In the genomic region with DNA sequence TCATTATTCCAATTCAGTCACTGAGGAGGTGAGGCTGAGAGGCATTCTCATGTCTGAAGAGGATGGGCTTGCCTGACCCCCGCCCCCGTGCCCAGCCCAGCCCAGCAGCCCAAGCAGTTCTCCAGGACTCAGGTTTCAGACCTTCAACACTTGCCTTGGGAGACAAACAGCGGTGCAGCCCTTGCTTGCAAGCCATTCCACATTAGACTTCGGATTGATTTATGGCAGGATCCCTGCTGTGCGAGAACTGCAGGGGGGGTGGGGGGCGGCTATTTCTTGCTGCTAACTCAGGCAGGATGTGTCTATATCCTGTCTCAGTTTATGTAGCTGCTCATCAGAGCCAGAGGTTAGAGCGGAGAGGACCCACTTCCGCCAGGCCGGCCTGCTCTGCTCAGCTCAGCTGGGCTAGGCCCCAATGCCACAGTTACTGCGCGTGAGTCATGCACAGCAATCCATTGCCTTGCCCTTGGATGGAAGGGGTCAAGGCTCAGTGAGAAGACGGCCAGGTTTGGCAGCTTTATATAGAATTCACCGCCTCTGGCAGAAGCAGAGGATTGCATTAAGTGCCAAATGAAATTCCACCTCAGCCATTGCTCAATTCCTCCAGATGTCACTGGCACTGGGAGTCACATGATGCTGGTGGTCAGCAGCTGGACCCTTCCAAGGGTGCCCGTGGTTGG, we compare ENCODE assay signal across 8 cellular contexts. TPM values are rescaled to one million over a fixed set of nuclear protein-coding genes. Genes with fewer than 3 reads are reported as not detected.
DNase-seq lines count a peak whose midpoint lies in the region; ATAC-seq and TF ChIP-seq lines count a peak whose summit lies in the region.

No MANE protein-coding gene starts in this region.

- H3K27me3 Mint-ChIP-seq in activated T-helper 1 cell treated with anti-CD3 and anti-CD28 coated beads, Interleukin-12 subunit alpha, Interleukin-12 subunit beta, Interleukin-2, Interleukin-4 antibody, amounts not matched to agents 30 ng/mL and 10 ng/mL and 1 ng/mL, durations not matched to agents 14 hours and 24 hours and 36 hours (ENCODE audit: insufficient read depth), result no peaks in the 10 kb centered on the region

- TF ChIP-seq POLR2A in upper lobe of left lung (IDR thresholded peaks at IDR 0.05), result peak in 1 of 4 donors; percentile 64

- peak overlapping the region; percentile 95 to 98 (median 97) for H3K27ac ChIP-seq in upper lobe of left lung

- peaks cover 50 to 80% (median 62%) of the 10 kb centered on the region in 4 donors for H3K4me1 ChIP-seq in upper lobe of left lung

- H3K4me3 ChIP-seq in fibroblast of pulmonary artery (replicated peaks; ENCODE audit: low read depth, low read length), result peak overlapping the region; percentile 84
- peak overlapping the region; percentile 7 to 80 (median 66) for H3K4me3 ChIP-seq in upper lobe of left lung

- TF ChIP-seq CTCF in fibroblast of pulmonary artery (IDR thresholded peaks at IDR 0.05; ENCODE audit: low read length, missing control alignments), result no peak
- peak in 3 of 6 experiments; percentile 16 to 49 (median 24) for TF ChIP-seq CTCF in upper lobe of left lung (IDR thresholded peaks at IDR 0.05)

- no peaks in the 10 kb centered on the region for H3K36me3 ChIP-seq in upper lobe of left lung

- no peaks in the 10 kb centered on the region for H3K27me3 ChIP-seq in upper lobe of left lung

- 20 to 22% methylated on average over 3 to 14 of the region's 14 CpGs for WGBS in upper lobe of left lung, 2 donors

- H3K27ac Mint-ChIP-seq in activated T-helper 1 cell treated with anti-CD3 and anti-CD28 coated beads, Interleukin-12 subunit alpha, Interleukin-12 subunit beta, Interleukin-2, Interleukin-4 antibody, amounts not matched to agents 30 ng/mL and 10 ng/mL and 1 ng/mL, durations not matched to agents 14 hours and 24 hours and 36 hours, result peak overlapping the region; percentile 98

- peaks cover 67% of the 10 kb centered on the region for H3K4me1 Mint-ChIP-seq in activated T-helper 1 cell treated with anti-CD3 and anti-CD28 coated beads, Interleukin-12 subunit alpha, Interleukin-12 subunit beta, Interleukin-2, Interleukin-4 antibody, amounts not matched to agents 30 ng/mL and 10 ng/mL and 1 ng/mL, durations not matched to agents 14 hours and 24 hours and 36 hours (ENCODE audit: low read depth)

- ATAC-seq in GM18519 (IDR thresholded peaks at IDR 0.05; ENCODE audit: low FRiP score, unreplicated experiment), result peak; percentile 48
- peak; percentile 58 for ATAC-seq in HG02885 (IDR thresholded peaks at IDR 0.05; ENCODE audit: poor library complexity, unreplicated experiment)
- ATAC-seq in upper lobe of left lung (ENCODE audit: low FRiP score in 2 of 2), result peak; percentile 86 to 89

- DNase-seq in NOMO-1 (lab: John Stamatoyannopoulos, UW; ENCODE audit: unreplicated experiment in 2 of 2) (peak; percentile 66 to 69), fibroblast of pulmonary artery (ENCODE audit: low read depth) (peak; percentile 98), non-pigmented ciliary epithelial cell (ENCODE audit: low read depth) (peak; percentile 83), upper lobe of left lung (peak; percentile 81 to 86), NCI-H748 treated with DMSO at 0.1 percent for 48 hours (lab: John Stamatoyannopoulos, UW) (no peak)
- peak; percentile 70 for DNase-seq in activated T-helper 1 cell treated with anti-CD3 and anti-CD28 coated beads, Interleukin-12 subunit alpha, Interleukin-12 subunit beta, Interleukin-2, Interleukin-4 antibody, amounts not matched to agents 30 ng/mL and 10 ng/mL and 1 ng/mL, durations not matched to agents 14 hours and 24 hours and 36 hours (ENCODE audit: low spot score)

- H3K9me3 ChIP-seq in upper lobe of left lung, result no peaks in the 10 kb centered on the region

- peak overlapping the region; percentile 99 for H3K4me3 Mint-ChIP-seq in activated T-helper 1 cell treated with anti-CD3 and anti-CD28 coated beads, Interleukin-12 subunit alpha, Interleukin-12 subunit beta, Interleukin-2, Interleukin-4 antibody, amounts not matched to agents 30 ng/mL and 10 ng/mL and 1 ng/mL, durations not matched to agents 14 hours and 24 hours and 36 hours

- H3K9me3 Mint-ChIP-seq in activated T-helper 1 cell treated with anti-CD3 and anti-CD28 coated beads, Interleukin-12 subunit alpha, Interleukin-12 subunit beta, Interleukin-2, Interleukin-4 antibody, amounts not matched to agents 30 ng/mL and 10 ng/mL and 1 ng/mL, durations not matched to agents 14 hours and 24 hours and 36 hours, result no peaks in the 10 kb centered on the region

- intact Hi-C loops in activated T-helper 1 cell treated with anti-CD3 and anti-CD28 coated beads, Interleukin-12 subunit alpha, Interleukin-12 subunit beta, Interleukin-2, Interleukin-4 antibody, amounts not matched to agents 30 ng/mL and 10 ng/mL and 1 ng/mL, durations not matched to agents 14 hours and 24 hours and 36 hours (cut with micrococcal nuclease), result loop anchor here (2.0 to 10.0 kb wide), 11 partner anchors 40 to 1435 kb away; a partner anchor contains a TSS

- peak in 2 of 4 donors; percentile 8 to 50 for TF ChIP-seq EP300 in upper lobe of left lung (IDR thresholded peaks at IDR 0.05)

- H3K36me3 Mint-ChIP-seq in activated T-helper 1 cell treated with anti-CD3 and anti-CD28 coated beads, Interleukin-12 subunit alpha, Interleukin-12 subunit beta, Interleukin-2, Interleukin-4 antibody, amounts not matched to agents 30 ng/mL and 10 ng/mL and 1 ng/mL, durations not matched to agents 14 hours and 24 hours and 36 hours (ENCODE audit: low read depth), result peaks cover 24% of the 10 kb centered on the region

RNA-seq across cellular contexts. Expression of a gene that starts 1.8 kb away (rescaled TPM):
- 125 and 130 TPM in 2 replicates for total RNA-seq in activated T-helper 1 cell treated with anti-CD3 and anti-CD28 coated beads, Interleukin-12 subunit alpha, Interleukin-12 subunit beta, Interleukin-2, Interleukin-4 antibody, amounts not matched to agents 30 ng/mL and 10 ng/mL and 1 ng/mL, durations not matched to agents 14 hours and 24 hours and 36 hours
- 100 to 1,000 TPM in 2 of 6 donors, 10 to 100 TPM in 4; 61.0 to 107 (median 77.5) TPM for total RNA-seq in upper lobe of left lung
